Comparison of ENCODE assay signal across 8 cellular contexts in genomic region chr19:16185123-16185924, GRCh38. TPM values are rescaled to one million over a fixed set of nuclear protein-coding genes. Genes with fewer than 3 reads are reported as not detected.
DNase-seq lines count a peak whose midpoint lies in the region; ATAC-seq and TF ChIP-seq lines count a peak whose summit lies in the region.

Gene FAM32A, plus strand, starts transcription at chr19:16185410. Its CDS starts 33 bp downstream, at chr19:16185443.

- H3K4me3 Mint-ChIP-seq in activated naive CD4-positive, alpha-beta T cell treated with anti-CD3 and anti-CD28 coated beads, Interleukin-2, amount 50 U/mL, for 24 hours, result peak within 1 kb of the TSS; percentile 98

- TF ChIP-seq EP300 in suprapubic skin (IDR thresholded peaks at IDR 0.05), result no peak

- peaks cover 21% of the 10 kb centered on the region for H3K36me3 ChIP-seq in suprapubic skin

- H3K27me3 Mint-ChIP-seq in activated naive CD4-positive, alpha-beta T cell treated with anti-CD3 and anti-CD28 coated beads, Interleukin-2, amount 50 U/mL, for 24 hours, result no peaks in the 10 kb centered on the region

- H3K27me3 ChIP-seq in suprapubic skin, result no peaks in the 10 kb centered on the region

- H3K36me3 Mint-ChIP-seq in activated naive CD4-positive, alpha-beta T cell treated with anti-CD3 and anti-CD28 coated beads, Interleukin-2, amount 50 U/mL, for 24 hours, result peaks cover 12% of the 10 kb centered on the region

- peak; percentile 99 for DNase-seq in NCI-H1092 (lab: John Stamatoyannopoulos, UW)
- DNase-seq in globus pallidus (ENCODE audit: low spot score), result peak; percentile 97
- DNase-seq in nucleus accumbens (lab: John Stamatoyannopoulos, UW), result peak; percentile 80 to 99 (median 96)
- DNase-seq in suprapubic skin (ENCODE audit: low spot score in 2 of 2), result peak; percentile 100

- peak in 1 of 2 donors; percentile 37 for TF ChIP-seq CTCF in suprapubic skin (IDR thresholded peaks at IDR 0.05)

- under 1% methylated on average over 48 of the region's 51 CpGs for WGBS in suprapubic skin

- no peaks in the 10 kb centered on the region for H3K9me3 Mint-ChIP-seq in activated naive CD4-positive, alpha-beta T cell treated with anti-CD3 and anti-CD28 coated beads, Interleukin-2, amount 50 U/mL, for 24 hours

- peak within 1 kb of the TSS; percentile 98 for H3K27ac Mint-ChIP-seq in activated naive CD4-positive, alpha-beta T cell treated with anti-CD3 and anti-CD28 coated beads, Interleukin-2, amount 50 U/mL, for 24 hours

- peak within 1 kb of the TSS; percentile 80 for H3K27ac ChIP-seq in suprapubic skin

- peak in 1 of 2 donors; percentile 80 for TF ChIP-seq POLR2A in suprapubic skin (IDR thresholded peaks at IDR 0.05)

- peaks cover 33% of the 10 kb centered on the region for H3K4me1 ChIP-seq in suprapubic skin

- H3K4me3 ChIP-seq in GM08714 (ENCODE audit: low read length) (peak within 1 kb of the TSS; percentile 87), suprapubic skin (peak within 1 kb of the TSS; percentile 98)

- ATAC-seq in HG02588 (IDR thresholded peaks at IDR 0.05; ENCODE audit: unreplicated experiment) (peak; percentile 90), SK-N-SH treated with all-trans-retinoic acid at 6 μM for 48 hours (peak; percentile 92)

- H3K9me3 ChIP-seq in suprapubic skin, result no peaks in the 10 kb centered on the region

- H3K4me1 Mint-ChIP-seq in activated naive CD4-positive, alpha-beta T cell treated with anti-CD3 and anti-CD28 coated beads, Interleukin-2, amount 50 U/mL, for 24 hours, result peaks cover 40% of the 10 kb centered on the region

TF ChIP-seq in SK-N-SH treated with all-trans-retinoic acid at 6 μM for 48 hours, 23 proteins besides CTCF, POLR2A, EP300 and RAD21:
- TF ChIP-seq ZC3H10 (CRISPR knock-in tag; IDR thresholded peaks at IDR 0.05) (no peak), CSDC2 (CRISPR knock-in tag; IDR thresholded peaks at IDR 0.05) (no peak), ZNF8 (CRISPR knock-in tag; IDR thresholded peaks at IDR 0.05) (no peak), SNAI2 (CRISPR knock-in tag; IDR thresholded peaks at IDR 0.05) (no peak), CSRNP3 (CRISPR knock-in tag; IDR thresholded peaks at IDR 0.05) (no peak), TCF4 (CRISPR knock-in tag; IDR thresholded peaks at IDR 0.05; ENCODE audit: borderline replicate concordance) (no peak), CREB5 (CRISPR knock-in tag; IDR thresholded peaks at IDR 0.05; ENCODE audit: low read depth) (no peak), OSR1 (CRISPR knock-in tag; IDR thresholded peaks at IDR 0.05) (no peak), PATZ1 (CRISPR knock-in tag; IDR thresholded peaks at IDR 0.05; ENCODE audit: borderline replicate concordance) (no peak), ESRRG (CRISPR knock-in tag; IDR thresholded peaks at IDR 0.05) (no peak), ZNF70 (CRISPR knock-in tag; IDR thresholded peaks at IDR 0.05) (no peak), ISL1 (CRISPR knock-in tag; IDR thresholded peaks at IDR 0.05) (no peak), ZFP30 (CRISPR knock-in tag; IDR thresholded peaks at IDR 0.05) (no peak), GLIS3 (CRISPR knock-in tag; IDR thresholded peaks at IDR 0.05) (no peak), BACH2 (CRISPR knock-in tag; IDR thresholded peaks at IDR 0.05; ENCODE audit: borderline replicate concordance) (no peak), ARNTL (CRISPR knock-in tag; IDR thresholded peaks at IDR 0.05; ENCODE audit: borderline replicate concordance, low read depth) (no peak), TOX (CRISPR knock-in tag; IDR thresholded peaks at IDR 0.05; ENCODE audit: borderline replicate concordance) (no peak), RARB (CRISPR knock-in tag; IDR thresholded peaks at IDR 0.05) (no peak), ZNF565 (CRISPR knock-in tag; conservative IDR thresholded peaks at IDR 0.05; ENCODE audit: low read depth) (no peak), POU6F1 (CRISPR knock-in tag; IDR thresholded peaks at IDR 0.05; ENCODE audit: borderline replicate concordance, low read depth) (no peak)

RNA-seq across cellular contexts. Expression of gene FAM32A, which starts in this region (rescaled TPM):
- total RNA-seq in suprapubic skin, result 100 to 1,000 TPM in 1 of 4 donors, 10 to 100 TPM in 3; 64.2 to 102 (median 81.2) TPM

Comparison
In these comparisons a context has a peak if more than half of its experiments do, and no peak if none do; other contexts are left out.
1. Peak in every context shown above with its lines: DNase-seq, ATAC-seq, H3K4me3 ChIP-seq and H3K27ac ChIP-seq.